In genomic region chr11:94804874-94805273, GRCh38 we compare ENCODE assay signal across 19 cellular contexts.
"Had no signal": no experiment of that assay in that cellular context is flagged by ENCODE, and none has a peak within 500 bp of the region (broad histone marks: within the 10 kb centered on the region; RNA-seq: fewer than 3 reads in every experiment).

No MANE protein-coding gene starts in this region.

- DNase-seq: activated B cell treated with CpG ODN at 0.5 μM for 24 hours; activated CD4-positive, alpha-beta memory T cell treated with anti-CD3 and anti-CD28 coated beads for 36 hours; activated CD4-positive, alpha-beta T cell treated with anti-CD3 and anti-CD28 coated beads for 4 hours; activated gamma-delta T cell treated with Interleukin-2 at 50 U/mL for 16 hours; activated naive CD8-positive, alpha-beta T cell treated with anti-CD3 and anti-CD28 coated beads, Interleukin-2, amount 10 ng/mL, durations not matched to agents 7 days and 5 days; activated T-cell treated with anti-CD3 and anti-CD28 coated beads for 4 hours; amygdala; brain microvascular endothelial cell; central memory CD4-positive, alpha-beta T cell; colonic mucosa; endodermal cell; foreskin melanocyte; heart right ventricle; T-cell; testis; upper lobe of right lung had no signal

- H3K27ac ChIP-seq: brain microvascular endothelial cell, colonic mucosa, epithelial cell of prostate, neutrophil, testis, upper lobe of right lung had no signal

- H3K4me3 ChIP-seq: colonic mucosa, heart right ventricle, testis, upper lobe of right lung had no signal

- H3K4me1 ChIP-seq: colonic mucosa had no signal

- H3K27me3 ChIP-seq: brain microvascular endothelial cell, colonic mucosa, heart right ventricle, neutrophil, testis, upper lobe of right lung had no signal

- ATAC-seq: heart right ventricle; natural killer cell treated with Interleukin-12 subunit alpha and Interleukin-12 subunit beta and Interleukin-15 and Interleukin-18, amount 100 ng/mL, for 72 hours; T-cell; upper lobe of right lung had no signal

- H3K9me3 ChIP-seq: colonic mucosa, heart right ventricle, neutrophil, testis, upper lobe of right lung had no signal

- H3K36me3 ChIP-seq: colonic mucosa, neutrophil had no signal
